ENCODE assay signal across 7 cellular contexts in genomic region chr15:73994912-73995622, GRCh38. TPM values are rescaled to one million over a fixed set of nuclear protein-coding genes. Genes with fewer than 3 reads are reported as not detected.
DNase-seq lines count a peak whose midpoint lies in the region; ATAC-seq, FAIRE-seq and TF ChIP-seq lines count a peak whose summit lies in the region.

No MANE protein-coding gene starts in this region.

- H3K9me3 ChIP-seq in lower lobe of right lung (no peaks in the 10 kb centered on the region), thyroid gland (no peaks in the 10 kb centered on the region)

- H3K27me3 ChIP-seq in lower lobe of right lung (ENCODE audit: low read depth) (no peaks in the 10 kb centered on the region), thyroid gland (no peaks in the 10 kb centered on the region)

- peak; percentile 2 to 5 for ATAC-seq in lower lobe of right lung
- ATAC-seq in HG02852 (IDR thresholded peaks at IDR 0.05; ENCODE audit: unreplicated experiment): no peak

- H3K27ac ChIP-seq in caudate nucleus (ENCODE audit: low read depth, low read length) (peak overlapping the region; percentile 92), lower lobe of right lung (peak overlapping the region; percentile 91), thyroid gland (peak overlapping the region; percentile 94 to 97 (median 95))

- H3K36me3 ChIP-seq in lower lobe of right lung: peaks cover 23% of the 10 kb centered on the region
- H3K36me3 ChIP-seq in thyroid gland: peaks cover 12 to 13% of the 10 kb centered on the region in 2 donors

- FAIRE-seq in GM12891 (lab: Jason Lieb, UNC): peak; percentile 33

- no peak for TF ChIP-seq CTCF in lower lobe of right lung (IDR thresholded peaks at IDR 0.05)
- no peak for TF ChIP-seq CTCF in thyroid gland (IDR thresholded peaks at IDR 0.05)

- TF ChIP-seq POLR2A in GM12891 (IDR thresholded peaks at IDR 0.05; ENCODE audit: low read depth, low read length) (no peak), thyroid gland (IDR thresholded peaks at IDR 0.05) (no peak)

- DNase-seq in GM12891 (ENCODE audit: insufficient read length, low spot score): no peak
- DNase-seq in NCI-H226: peak; percentile 68
- peak in 5 of 61 donors; percentile 26 to 50 (median 31) for DNase-seq in caudate nucleus (lab: John Stamatoyannopoulos, UW)
- DNase-seq in lower lobe of right lung: peak; percentile 61
- DNase-seq in thyroid gland: peak; percentile 57 to 59
- no peak for DNase-seq in NCI-H524 treated with DMSO at 0.1 percent for 48 hours (lab: John Stamatoyannopoulos, UW)

- H3K4me1 ChIP-seq in lower lobe of right lung (peaks cover 85% of the 10 kb centered on the region), thyroid gland (peaks cover 41 to 62% of the 10 kb centered on the region in 2 donors)

- peak overlapping the region; percentile 75 for H3K4me3 ChIP-seq in lower lobe of right lung
- H3K4me3 ChIP-seq in thyroid gland (replicated peaks in 1 of 3): peak overlapping the region; percentile 50 to 89 (median 82)

- WGBS in thyroid gland, 2 donors: 0 to 1% methylated on average over 18 of the region's 18 CpGs

- intact Hi-C loops in lower lobe of right lung (cut with DNase I): loop anchor here (10.0 kb wide), 1 partner anchor 50 kb away; no protein-coding TSS in a partner anchor
- intact Hi-C loops in thyroid gland (cut with DNase I): no loop called here

TF ChIP-seq in GM12891, 5 proteins besides CTCF, POLR2A, EP300 and RAD21:
- TF ChIP-seq POU2F2 (IDR thresholded peaks at IDR 0.05; ENCODE audit: low read depth, low read length) (no peak), SPI1 (IDR thresholded peaks at IDR 0.05; ENCODE audit: low read depth, low read length) (no peak), TAF1 (IDR thresholded peaks at IDR 0.05; ENCODE audit: low read depth, low read length) (no peak), PAX5 (IDR thresholded peaks at IDR 0.05; ENCODE audit: insufficient read depth, low read length, severe bottlenecking) (no peak), POLR2AphosphoS5 (IDR thresholded peaks at IDR 0.05; ENCODE audit: low read depth, low read length) (no peak)

RNA-seq across cellular contexts. Expression of gene PML, which starts 0.6 kb away (rescaled TPM):
- 47.9 TPM for polyA plus RNA-seq in GM12891 (2012; ENCODE audit: low read depth, missing spikeins)
- total RNA-seq in lower lobe of right lung: 79.4 TPM
- 100 to 1,000 TPM in 1 of 4 donors, 10 to 100 TPM in 3; 55.9 to 141 (median 76.5) TPM for total RNA-seq in thyroid gland

RNA-seq across cellular contexts. Expression of gene STOML1, which starts 3.0 kb away (rescaled TPM):
- polyA plus RNA-seq in GM12891 (2012; ENCODE audit: low read depth, missing spikeins): 6.3 TPM
- 16.3 TPM for total RNA-seq in lower lobe of right lung
- total RNA-seq in thyroid gland: 10 to 100 TPM; 15.3 to 42.1 (median 30.1) TPM

Comparison
In these comparisons a context has a peak if more than half of its experiments do, and no peak if none do; other contexts are left out.
1. DNase-seq: peak in NCI-H226 (single experiment), lower lobe of right lung (single experiment) and thyroid gland (2 of 2); none in GM12891 (single experiment) and NCI-H524 treated with DMSO at 0.1 percent for 48 hours (single experiment).
2. Peak in every context shown above with its lines, with median percentiles within 50 percentile points of each other: H3K27ac ChIP-seq.